In genomic region chr4:184362338-184362737, GRCh38 we compare ENCODE assay signal across 25 cellular contexts.
DNase-seq lines count a peak whose midpoint lies in the region; ATAC-seq and TF ChIP-seq lines count a peak whose summit lies in the region.
"Had no signal": no experiment of that assay in that cellular context is flagged by ENCODE, and none has a peak within 500 bp of the region (broad histone marks: within the 10 kb centered on the region; RNA-seq: fewer than 3 reads in every experiment).

No MANE protein-coding gene starts in this region.

- H2AFZ ChIP-seq in osteoblast (ENCODE audit: low read length) = peak overlapping the region; percentile 56
- H2AFZ ChIP-seq in neural progenitor cell (replicated peaks) = no peak overlapping the region

- peaks cover 8% of the 10 kb centered on the region for H3K27me3 Mint-ChIP-seq in neural progenitor cell (ENCODE audit: insufficient read depth, low read depth)
- H3K27me3 Mint-ChIP-seq: dendritic cell treated with granulocyte-macrophage colony-stimulating factor and Interleukin-4, amounts not matched to agents 40 ng/mL and 50 ng/mL, for 4 days; T-cell had no signal

- no peak overlapping the region for H3K9ac ChIP-seq in BLaER1
- no peak overlapping the region for H3K9ac ChIP-seq in adipocyte (ENCODE audit: low read length)
- no peak overlapping the region for H3K9ac ChIP-seq in neural progenitor cell

- no peaks in the 10 kb centered on the region for H3K9me3 Mint-ChIP-seq in neural progenitor cell

- no peaks in the 10 kb centered on the region for H3K79me2 ChIP-seq in osteoblast (ENCODE audit: insufficient read depth, low read length)
- H3K79me2 ChIP-seq in neural progenitor cell (ENCODE audit: low read depth) = no peaks in the 10 kb centered on the region

- H3K36me3 ChIP-seq in BLaER1 = no peaks in the 10 kb centered on the region
- H3K36me3 ChIP-seq in adipocyte (ENCODE audit: control insufficient read depth, insufficient read depth, low read length, severe bottlenecking) = no peaks in the 10 kb centered on the region
- no peaks in the 10 kb centered on the region for H3K36me3 ChIP-seq in osteoblast (ENCODE audit: insufficient read depth, low read length)
- H3K36me3 ChIP-seq in neural progenitor cell = no peaks in the 10 kb centered on the region
- H3K36me3 ChIP-seq: cardiac muscle cell, SJSA1 had no signal

- ATAC-seq in GM18505 (IDR thresholded peaks at IDR 0.05; ENCODE audit: unreplicated experiment) = no peak
- no peak for ATAC-seq in HG03196 (IDR thresholded peaks at IDR 0.05; ENCODE audit: unreplicated experiment)
- ATAC-seq: activated CD4-positive, CD25-positive, alpha-beta regulatory T cell treated with anti-CD3 and anti-CD28 coated beads, Interleukin-2, amount 50 U/mL, for 24 hours; Panc1; T-cell had no signal

- peak; percentile 66 for DNase-seq in adipocyte (ENCODE audit: low read depth)
- DNase-seq in epithelial cell of esophagus (ENCODE audit: low read depth) = peak; percentile 28
- DNase-seq in osteoblast (ENCODE audit: insufficient read length, low spot score, missing footprints) = no peak
- no peak for DNase-seq in NCI-H774 (lab: John Stamatoyannopoulos, UW)
- DNase-seq in neural progenitor cell (ENCODE audit: low spot score) = no peak
- DNase-seq: COR-L47; DND-41; kidney glomerular epithelial cell; NCI-H1048; NCI-H187; NCI-H2171 treated with DMSO at 0.1 percent for 48 hours; NCI-H524; stimulated activated CD4-positive, alpha-beta T cell treated with anti-CD3 and anti-CD28 coated beads, Interleukin-4, amount 100 ng/mL, for 24 hours; stimulated activated naive CD4-positive, alpha-beta T cell treated with Interleukin-2 at 50 U/mL for 16 hours; T-cell; trophoblast cell had no signal

- H3F3A ChIP-seq in neural progenitor cell (ENCODE audit: low read depth) = no peaks in the 10 kb centered on the region

- H3K27ac Mint-ChIP-seq in neural progenitor cell = no peak overlapping the region
- H3K27ac Mint-ChIP-seq: dendritic cell treated with granulocyte-macrophage colony-stimulating factor and Interleukin-4, amounts not matched to agents 40 ng/mL and 50 ng/mL, for 4 days; T-cell had no signal

- peaks cover 8% of the 10 kb centered on the region for H3K4me1 Mint-ChIP-seq in neural progenitor cell

- peak overlapping the region; percentile 23 for H3K4me2 ChIP-seq in BLaER1
- H3K4me2 ChIP-seq in osteoblast (ENCODE audit: insufficient read depth, low read length) = peak overlapping the region; percentile 49
- no peak overlapping the region for H3K4me2 ChIP-seq in neural progenitor cell

- no peak for TF ChIP-seq POLR2A in GM18505 (IDR thresholded peaks at IDR 0.05; ENCODE audit: borderline replicate concordance, extremely low read depth, insufficient read depth, insufficient read length)

- H3K9me3 ChIP-seq in BLaER1 (peaks cover 20% of the 10 kb centered on the region), adipocyte (ENCODE audit: control insufficient read depth, low read length) (no peaks in the 10 kb centered on the region), osteoblast (ENCODE audit: low read depth, low read length) (no peaks in the 10 kb centered on the region), neural progenitor cell (ENCODE audit: low read depth) (no peaks in the 10 kb centered on the region)
- H3K9me3 ChIP-seq: SJSA1 had no signal

- H3K27ac ChIP-seq in BLaER1 (no peak overlapping the region), osteoblast (ENCODE audit: low read depth, low read length) (peak overlapping the region; percentile 70), neural progenitor cell (no peak overlapping the region)
- H3K27ac ChIP-seq: cardiac muscle cell, SJSA1 had no signal

- no peaks in the 10 kb centered on the region for H3K36me3 Mint-ChIP-seq in neural progenitor cell
- H3K36me3 Mint-ChIP-seq: T-cell had no signal

- no peak overlapping the region for H3K4me3 ChIP-seq in BLaER1
- no peak overlapping the region for H3K4me3 ChIP-seq in adipocyte (ENCODE audit: low read length)
- no peak overlapping the region for H3K4me3 ChIP-seq in epithelial cell of esophagus (ENCODE audit: low read length)
- H3K4me3 ChIP-seq in osteoblast (ENCODE audit: insufficient read depth, low read length) = no peak overlapping the region
- no peak overlapping the region for H3K4me3 ChIP-seq in neural progenitor cell
- H3K4me3 ChIP-seq: cardiac muscle cell, lung, SJSA1 had no signal

- H3K4me3 Mint-ChIP-seq in neural progenitor cell = no peak overlapping the region
- H3K4me3 Mint-ChIP-seq: dendritic cell treated with granulocyte-macrophage colony-stimulating factor and Interleukin-4, amounts not matched to agents 40 ng/mL and 50 ng/mL, for 4 days; T-cell had no signal

- TF ChIP-seq CTCF in epithelial cell of esophagus (IDR thresholded peaks at IDR 0.05; ENCODE audit: insufficient read depth, low read depth, low read length, missing control alignments) (no peak), osteoblast (IDR thresholded peaks at IDR 0.05; ENCODE audit: extremely low read depth, low read depth, low read length) (no peak), neural progenitor cell (IDR thresholded peaks at IDR 0.05) (no peak)

- H4K20me1 ChIP-seq in BLaER1 (no peaks in the 10 kb centered on the region), osteoblast (ENCODE audit: insufficient read depth, low read length) (no peaks in the 10 kb centered on the region), neural progenitor cell (ENCODE audit: low read depth) (no peaks in the 10 kb centered on the region)

- H3K4me1 ChIP-seq in BLaER1 = peaks cover 22% of the 10 kb centered on the region
- H3K4me1 ChIP-seq in adipocyte (ENCODE audit: control insufficient read depth, insufficient read depth, low read length) = peaks cover 14% of the 10 kb centered on the region
- H3K4me1 ChIP-seq in osteoblast (ENCODE audit: insufficient read depth, low read length) = peaks cover 19% of the 10 kb centered on the region
- H3K4me1 ChIP-seq in neural progenitor cell = no peaks in the 10 kb centered on the region

- H3K27me3 ChIP-seq in BLaER1 (no peaks in the 10 kb centered on the region), adipocyte (replicated peaks; ENCODE audit: control insufficient read depth, insufficient read depth, low read length) (no peaks in the 10 kb centered on the region), osteoblast (ENCODE audit: insufficient read depth, low read length) (no peaks in the 10 kb centered on the region), neural progenitor cell (no peaks in the 10 kb centered on the region)
- H3K27me3 ChIP-seq: cardiac muscle cell, SJSA1 had no signal

Comparison
In these comparisons a context has a peak if more than half of its experiments do, and no peak if none do; other contexts are left out.
1. DNase-seq: peak in adipocyte (single experiment) and epithelial cell of esophagus (single experiment); none in osteoblast (single experiment), NCI-H774 (single experiment) and neural progenitor cell (single experiment).